ENCODE assay signal across 8 cellular contexts in the genomic region with DNA sequence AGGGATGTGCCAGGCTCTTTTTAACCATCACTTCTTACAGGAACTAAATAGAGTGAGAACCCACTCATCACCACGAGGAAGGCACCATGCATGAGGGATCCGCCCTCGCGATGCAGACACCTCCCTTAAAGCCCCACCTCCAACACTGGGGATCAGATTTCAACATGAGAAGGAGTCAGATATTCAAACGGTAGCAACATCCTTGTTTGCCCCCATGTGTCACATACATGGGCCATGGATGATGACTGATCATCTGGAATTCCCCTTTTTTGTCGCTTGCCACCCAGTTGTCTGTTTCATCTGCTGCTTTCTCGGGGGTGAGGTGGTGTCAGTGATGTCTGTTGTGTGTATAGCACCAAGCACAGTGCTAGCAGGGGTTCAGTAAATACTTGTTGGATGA. TPM values are rescaled to one million over a fixed set of nuclear protein-coding genes. Genes with fewer than 3 reads are reported as not detected.
DNase-seq lines count a peak whose midpoint lies in the region; ATAC-seq and TF ChIP-seq lines count a peak whose summit lies in the region.

No MANE protein-coding gene starts in this region.

- peaks cover 71% of the 10 kb centered on the region for H3K4me1 Mint-ChIP-seq in memory B cell

- TF ChIP-seq POLR2A in GM18951 (IDR thresholded peaks at IDR 0.05; ENCODE audit: extremely low read depth, insufficient read depth, insufficient read length) = peak; percentile 33

- peak; percentile 56 for ATAC-seq in HG03039 (IDR thresholded peaks at IDR 0.05; ENCODE audit: unreplicated experiment)
- peak; percentile 83 for ATAC-seq in activated CD4-positive, CD25-positive, alpha-beta regulatory T cell treated with anti-CD3 and anti-CD28 coated beads, Interleukin-2, amount 50 U/mL, for 24 hours
- peak; percentile 68 for ATAC-seq in memory B cell (ENCODE audit: low read depth)
- no peak for ATAC-seq in HG03139 (IDR thresholded peaks at IDR 0.05; ENCODE audit: unreplicated experiment)

- no peaks in the 10 kb centered on the region for H3K9me3 ChIP-seq in SJCRH30 (replicated peaks)

- H3K27me3 Mint-ChIP-seq in memory B cell = no peaks in the 10 kb centered on the region

- H3K27ac ChIP-seq in SJCRH30 = no peak overlapping the region

- DNase-seq in memory B cell (ENCODE audit: low spot score in 2 of 2) (peak; percentile 44 to 63), hippocampal formation (lab: John Stamatoyannopoulos, UW) (no peak), SJCRH30 (no peak), hypothalamus (lab: John Stamatoyannopoulos, UW) (no peak)

- in situ Hi-C loops in GM18951 (cut with MboI; ENCODE audit: low sequenced_read_pairs, unreplicated experiment) = no loop called here

- no peaks in the 10 kb centered on the region for H3K36me3 ChIP-seq in SJCRH30

- H3K36me3 Mint-ChIP-seq in memory B cell = no peaks in the 10 kb centered on the region

- no peaks in the 10 kb centered on the region for H3K27me3 ChIP-seq in SJCRH30

- H3K4me3 ChIP-seq in SJCRH30 = no peak overlapping the region

- no peaks in the 10 kb centered on the region for H3K9me3 Mint-ChIP-seq in memory B cell

- H3K27ac Mint-ChIP-seq in memory B cell = peak overlapping the region; percentile 96

- H3K4me1 ChIP-seq in SJCRH30 = peaks cover 3% of the 10 kb centered on the region; the same call in 1 of the 2 replicates

- H3K4me3 Mint-ChIP-seq in memory B cell = peak overlapping the region; percentile 67

RNA-seq across cellular contexts. Expression of a gene that starts 57.9 kb away (rescaled TPM):
- total RNA-seq in SJCRH30 (2014; rRNA removed; shearing (Covaris generic)) = 50.5 and 51.9 TPM in 2 replicates

Comparison
In these comparisons a context has a peak if more than half of its experiments do, and no peak if none do; other contexts are left out.
1. DNase-seq: peak in memory B cell (2 of 2); none in hippocampal formation (0 of 2), SJCRH30 (0 of 2) and hypothalamus (0 of 51).